ENCODE assay signal across 1 cellular context in genomic region chr10:78777466-78778256, GRCh38.
TF ChIP-seq lines count a peak whose summit lies in the region.

No MANE protein-coding gene starts in this region.

TF ChIP-seq in SK-N-SH treated with all-trans-retinoic acid at 6 μM for 48 hours, 23 proteins besides CTCF, POLR2A, EP300 and RAD21 (continued from another document):
- TF ChIP-seq TSHZ2 (CRISPR knock-in tag; IDR thresholded peaks at IDR 0.05) (no peak), ZFP30 (CRISPR knock-in tag; IDR thresholded peaks at IDR 0.05) (no peak)
TF ChIP-seq in SK-N-SH treated with all-trans-retinoic acid at 6 μM for 48 hours: peak in this region for 0.
